29 cellular contexts compared by ENCODE assay signal in genomic region chr4:133247861-133248260, GRCh38.
"Had no signal": no experiment of that assay in that cellular context is flagged by ENCODE, and none has a peak within 500 bp of the region (broad histone marks: within the 10 kb centered on the region; RNA-seq: fewer than 3 reads in every experiment).

No MANE protein-coding gene starts in this region.

- H3K27me3 ChIP-seq: heart right ventricle, hepatocyte, pancreas, spleen, suprapubic skin, tibial artery, upper lobe of left lung, vagina had no signal

- H3K4me1 ChIP-seq: heart right ventricle, lower lobe of right lung, pancreas, prostate gland, spleen, suprapubic skin, tibial artery, upper lobe of left lung, vagina had no signal

- H2AFZ ChIP-seq: hepatocyte had no signal

- H3K79me2 ChIP-seq: hepatocyte had no signal

- ATAC-seq: heart right ventricle; left cardiac atrium; left lobe of liver; left ventricle myocardium superior; lower lobe of right lung; natural killer cell; pancreas; right cardiac atrium; sciatic nerve; stimulated activated effector memory CD8-positive, alpha-beta T cell treated with anti-CD3 and anti-CD28 coated beads, Interleukin-12 subunit alpha, Interleukin-12 subunit beta, amount 100 ng/mL, for 72 hours had no signal

- H3K27ac ChIP-seq: heart right ventricle, hepatocyte, lower lobe of right lung, pancreas, prostate gland, skin epidermis, spleen, suprapubic skin, thoracic aorta, tibial artery, upper lobe of left lung, vagina had no signal

- DNase-seq: heart right ventricle; kidney glomerular epithelial cell; left cardiac atrium; left ventricle myocardium superior; lower lobe of right lung; mammary epithelial cell; mesenchymal stem cell; naive B cell; natural killer cell; nephron progenitor cell; nucleus accumbens; pancreas; posterior cingulate gyrus; retina; right cardiac atrium; spleen; stimulated activated CD4-positive, alpha-beta T cell treated with anti-CD3 and anti-CD28 coated beads, Interleukin-4, amount 100 ng/mL, for 24 hours; stimulated activated naive CD4-positive, alpha-beta T cell; tibial artery; upper lobe of left lung had no signal

- H3K4me2 ChIP-seq: hepatocyte had no signal

- H3K9me3 ChIP-seq: heart right ventricle, lower lobe of right lung, pancreas, prostate gland, spleen, suprapubic skin, thoracic aorta, tibial artery, upper lobe of left lung, vagina had no signal

- H3K36me3 ChIP-seq: heart right ventricle, lower lobe of right lung, pancreas, prostate gland, spleen, suprapubic skin, thoracic aorta, tibial artery, upper lobe of left lung, vagina had no signal

- H3K4me3 ChIP-seq: heart right ventricle, hepatocyte, lower lobe of right lung, pancreas, prostate gland, skin epidermis, spleen, suprapubic skin, thoracic aorta, tibial artery, upper lobe of left lung, vagina had no signal
